Comparison of ENCODE assay signal across 24 cellular contexts in genomic region chr6:40315055-40315454, GRCh38.
"Had no signal": no experiment of that assay in that cellular context is flagged by ENCODE, and none has a peak within 500 bp of the region (broad histone marks: within the 10 kb centered on the region; RNA-seq: fewer than 3 reads in every experiment).

No MANE protein-coding gene starts in this region.

- H3K27ac ChIP-seq: foreskin keratinocyte, hepatocyte, left lung, thoracic aorta, vagina, WERI-Rb-1 had no signal

- H3K36me3 Mint-ChIP-seq: activated naive CD4-positive, alpha-beta T cell treated with anti-CD3 and anti-CD28 coated beads, Interleukin-2, amount 50 U/mL, for 24 hours; brain; immature natural killer cell; mesothelial cell of epicardium; natural killer cell treated with Interleukin-12 subunit alpha and Interleukin-12 subunit beta and Interleukin-15 and Interleukin-18, amount 100 ng/mL, for 72 hours; type B pancreatic cell had no signal

- H3K4me3 ChIP-seq: hepatocyte, left lung, thoracic aorta, vagina had no signal

- H3K9me3 ChIP-seq: thoracic aorta, vagina had no signal

- H3K27ac Mint-ChIP-seq: activated CD4-positive, alpha-beta T cell treated with anti-CD3 and anti-CD28 coated beads, Interleukin-2, amount 10 ng/mL, durations not matched to agents 7 days and 5 days; activated naive CD4-positive, alpha-beta T cell treated with anti-CD3 and anti-CD28 coated beads, Interleukin-2, amount 50 U/mL, for 24 hours; activated T-helper 1 cell treated with anti-CD3 and anti-CD28 coated beads, Interleukin-12 subunit alpha, Interleukin-12 subunit beta, Interleukin-2, Interleukin-4 antibody, amounts not matched to agents 30 ng/mL and 10 ng/mL and 1 ng/mL, durations not matched to agents 14 hours and 24 hours and 36 hours; brain; immature natural killer cell; mesothelial cell of epicardium; natural killer cell treated with Interleukin-12 subunit alpha and Interleukin-12 subunit beta and Interleukin-15 and Interleukin-18, amount 100 ng/mL, for 72 hours; progenitor cell of endocrine pancreas; type B pancreatic cell had no signal

- H3K27me3 ChIP-seq: foreskin keratinocyte, hepatocyte, vagina had no signal

- H3K4me1 ChIP-seq: foreskin keratinocyte, left lung, vagina had no signal

- DNase-seq: activated CD4-positive, alpha-beta T cell treated with anti-CD3 and anti-CD28 coated beads, Interleukin-2, amount 10 ng/mL, durations not matched to agents 7 days and 5 days; activated CD4-positive, CD25-positive, alpha-beta regulatory T cell treated with anti-CD3 and anti-CD28 coated beads, Interleukin-2, amount 50 U/mL, for 72 hours; activated CD8-positive, alpha-beta T cell treated with anti-CD3 and anti-CD28 coated beads, Interleukin-2, amount 10 ng/mL, durations not matched to agents 7 days and 5 days; activated gamma-delta T cell; aorta; dermis blood vessel endothelial cell; effector CD8-positive, alpha-beta T cell; foreskin keratinocyte; glutamatergic neuron; immature natural killer cell; left lung; stimulated activated CD4-positive, alpha-beta T cell treated with anti-CD3 and anti-CD28 coated beads, Interleukin-4, amount 100 ng/mL, for 24 hours; stimulated activated naive CD4-positive, alpha-beta T cell treated with Interleukin-2 at 50 U/mL for 16 hours; WERI-Rb-1 had no signal

- H3K4me3 Mint-ChIP-seq: activated CD4-positive, alpha-beta T cell treated with anti-CD3 and anti-CD28 coated beads, Interleukin-2, amount 10 ng/mL, durations not matched to agents 7 days and 5 days; activated CD8-positive, alpha-beta T cell treated with anti-CD3 and anti-CD28 coated beads, Interleukin-2, amount 10 ng/mL, durations not matched to agents 7 days and 5 days; activated naive CD4-positive, alpha-beta T cell treated with anti-CD3 and anti-CD28 coated beads, Interleukin-2, amount 50 U/mL, for 24 hours; activated T-helper 1 cell treated with anti-CD3 and anti-CD28 coated beads, Interleukin-12 subunit alpha, Interleukin-12 subunit beta, Interleukin-2, Interleukin-4 antibody, amounts not matched to agents 30 ng/mL and 10 ng/mL and 1 ng/mL, durations not matched to agents 14 hours and 24 hours and 36 hours; brain; immature natural killer cell; mesothelial cell of epicardium; natural killer cell treated with Interleukin-12 subunit alpha and Interleukin-12 subunit beta and Interleukin-15 and Interleukin-18, amount 100 ng/mL, for 72 hours; type B pancreatic cell had no signal

- H3K9me3 Mint-ChIP-seq: natural killer cell treated with Interleukin-12 subunit alpha and Interleukin-12 subunit beta and Interleukin-15 and Interleukin-18, amount 100 ng/mL, for 72 hours had no signal

- H3K4me1 Mint-ChIP-seq: activated naive CD4-positive, alpha-beta T cell treated with anti-CD3 and anti-CD28 coated beads, Interleukin-2, amount 50 U/mL, for 24 hours; brain; immature natural killer cell; mesothelial cell of epicardium had no signal

- H3K36me3 ChIP-seq: left lung, thoracic aorta, vagina, WERI-Rb-1 had no signal

- ATAC-seq: activated CD8-positive, alpha-beta T cell treated with anti-CD3 and anti-CD28 coated beads, Interleukin-2, amount 10 ng/mL, durations not matched to agents 7 days and 5 days; foreskin keratinocyte; left lung; natural killer cell treated with Interleukin-12 subunit alpha and Interleukin-12 subunit beta and Interleukin-15 and Interleukin-18, amount 100 ng/mL, for 72 hours had no signal
